13 cellular contexts compared by ENCODE assay signal in genomic region chr2:161954103-161954502, GRCh38.
A peak's percentile ranks its signal among the peaks of the same experiment; 100 is the strongest.
DNase-seq lines count a peak whose midpoint lies in the region; ATAC-seq and TF ChIP-seq lines count a peak whose summit lies in the region.
"Had no signal": no experiment of that assay in that cellular context is flagged by ENCODE, and none has a peak within 500 bp of the region (broad histone marks: within the 10 kb centered on the region; RNA-seq: fewer than 3 reads in every experiment).

No MANE protein-coding gene starts in this region.

- H3K27ac Mint-ChIP-seq in activated CD4-positive, alpha-beta T cell treated with anti-CD3 and anti-CD28 coated beads for 36 hours: peak overlapping the region; percentile 89
- H3K27ac Mint-ChIP-seq in activated CD8-positive, alpha-beta T cell treated with anti-CD3 and anti-CD28 coated beads for 36 hours: peak overlapping the region; percentile 88
- H3K27ac Mint-ChIP-seq in stimulated activated naive B cell treated with anti-CD40 and anti-IgM and Interleukin-4, amounts not matched to agents 10 μg/mL and 1 μg/mL and 100 μg/mL, for 72 hours: no peak overlapping the region

- H3K27me3 Mint-ChIP-seq in activated CD4-positive, alpha-beta T cell treated with anti-CD3 and anti-CD28 coated beads for 36 hours: no peaks in the 10 kb centered on the region
- no peaks in the 10 kb centered on the region for H3K27me3 Mint-ChIP-seq in activated CD8-positive, alpha-beta T cell treated with anti-CD3 and anti-CD28 coated beads for 36 hours
- no peaks in the 10 kb centered on the region for H3K27me3 Mint-ChIP-seq in stimulated activated naive B cell treated with anti-CD40 and anti-IgM and Interleukin-4, amounts not matched to agents 10 μg/mL and 1 μg/mL and 100 μg/mL, for 72 hours

- H3K4me1 Mint-ChIP-seq in activated CD4-positive, alpha-beta T cell treated with anti-CD3 and anti-CD28 coated beads for 36 hours: peaks cover 54% of the 10 kb centered on the region
- peaks cover 64% of the 10 kb centered on the region for H3K4me1 Mint-ChIP-seq in activated CD8-positive, alpha-beta T cell treated with anti-CD3 and anti-CD28 coated beads for 36 hours (ENCODE audit: low read depth)
- no peaks in the 10 kb centered on the region for H3K4me1 Mint-ChIP-seq in stimulated activated naive B cell treated with anti-CD40 and anti-IgM and Interleukin-4, amounts not matched to agents 10 μg/mL and 1 μg/mL and 100 μg/mL, for 72 hours

- POLR2A ChIA-PET in activated CD4-positive, alpha-beta T cell treated with anti-CD3 and anti-CD28 coated beads for 36 hours (lab: Charles Lee): interaction anchor here (0.9 to 2.3 kb wide), 2 partner anchors 10 to 87 kb away, joined by 3 to 8 read pairs; no protein-coding TSS in a partner anchor
- POLR2A ChIA-PET in activated CD8-positive, alpha-beta T cell treated with anti-CD3 and anti-CD28 coated beads for 36 hours (lab: Charles Lee): interaction anchor here (1.1 to 4.9 kb wide), 9 partner anchors 10 to 646 kb away, joined by 3 to 39 read pairs (median 4); partner anchors contain the start of gene PSMD14

- no peaks in the 10 kb centered on the region for H3K9me3 Mint-ChIP-seq in activated CD4-positive, alpha-beta T cell treated with anti-CD3 and anti-CD28 coated beads for 36 hours (ENCODE audit: low read depth)
- no peaks in the 10 kb centered on the region for H3K9me3 Mint-ChIP-seq in activated CD8-positive, alpha-beta T cell treated with anti-CD3 and anti-CD28 coated beads for 36 hours
- H3K9me3 Mint-ChIP-seq in stimulated activated naive B cell treated with anti-CD40 and anti-IgM and Interleukin-4, amounts not matched to agents 10 μg/mL and 1 μg/mL and 100 μg/mL, for 72 hours: no peaks in the 10 kb centered on the region

- H3K36me3 Mint-ChIP-seq in activated CD4-positive, alpha-beta T cell treated with anti-CD3 and anti-CD28 coated beads for 36 hours (ENCODE audit: low read depth): no peaks in the 10 kb centered on the region
- H3K36me3 Mint-ChIP-seq in activated CD8-positive, alpha-beta T cell treated with anti-CD3 and anti-CD28 coated beads for 36 hours (ENCODE audit: low read depth): peaks cover 13% of the 10 kb centered on the region
- H3K36me3 Mint-ChIP-seq in stimulated activated naive B cell treated with anti-CD40 and anti-IgM and Interleukin-4, amounts not matched to agents 10 μg/mL and 1 μg/mL and 100 μg/mL, for 72 hours: no peaks in the 10 kb centered on the region

- H3K4me3 ChIP-seq in Jurkat, Clone E6-1 (ENCODE audit: low read length): no peak overlapping the region
- H3K4me3 ChIP-seq: cardiac muscle cell had no signal

- CTCF ChIA-PET in activated CD4-positive, alpha-beta T cell treated with anti-CD3 and anti-CD28 coated beads for 36 hours (lab: Charles Lee): interaction anchor here (0.8 to 2.8 kb wide), 10 partner anchors 8 to 368 kb away, joined by 3 to 14 read pairs (median 4); no protein-coding TSS in a partner anchor
- CTCF ChIA-PET in activated CD8-positive, alpha-beta T cell treated with anti-CD3 and anti-CD28 coated beads for 36 hours (lab: Charles Lee): interaction anchor here (0.9 to 3.2 kb wide), 9 partner anchors 8 to 368 kb away, joined by 3 to 19 read pairs (median 5); no protein-coding TSS in a partner anchor

- no peak for DNase-seq in activated CD4-positive, alpha-beta T cell treated with anti-CD3 and anti-CD28 coated beads for 36 hours
- no peak for DNase-seq in activated CD4-positive, alpha-beta T cell treated with anti-CD3 and anti-CD28 coated beads for 4 hours
- peak; percentile 86 for DNase-seq in Jurkat, Clone E6-1 (ENCODE audit: low read depth, low spot score)
- DNase-seq in activated CD8-positive, alpha-beta T cell treated with anti-CD3 and anti-CD28 coated beads for 36 hours: peak; percentile 35
- DNase-seq in myocyte (ENCODE audit: low read depth): peak; percentile 72
- DNase-seq in stimulated activated naive B cell treated with anti-CD40 and anti-IgM and Interleukin-4, amounts not matched to agents 10 μg/mL and 1 μg/mL and 100 μg/mL, for 72 hours: no peak
- no peak for DNase-seq in NCI-H2107 (lab: John Stamatoyannopoulos, UW)
- DNase-seq: mammary epithelial cell, NCI-H2081, T1000 had no signal

- H3K4me3 Mint-ChIP-seq in activated CD4-positive, alpha-beta T cell treated with anti-CD3 and anti-CD28 coated beads for 36 hours: no peak overlapping the region
- H3K4me3 Mint-ChIP-seq in activated CD8-positive, alpha-beta T cell treated with anti-CD3 and anti-CD28 coated beads for 36 hours: peak overlapping the region; percentile 1
- no peak overlapping the region for H3K4me3 Mint-ChIP-seq in stimulated activated naive B cell treated with anti-CD40 and anti-IgM and Interleukin-4, amounts not matched to agents 10 μg/mL and 1 μg/mL and 100 μg/mL, for 72 hours

- intact Hi-C loops in activated CD4-positive, alpha-beta T cell treated with anti-CD3 and anti-CD28 coated beads for 36 hours (cut with DNase I, micrococcal nuclease): loop anchor here (5.0 to 10.0 kb wide), 6 partner anchors 58 to 789 kb away; partner anchors contain the start of genes DPP4 (in 1 of the 2), IFIH1 (in 1 of the 2) and TANK (in 1 of the 2)
- intact Hi-C loops in activated CD8-positive, alpha-beta T cell treated with anti-CD3 and anti-CD28 coated beads for 36 hours (cut with micrococcal nuclease): loop anchor here (5.0 to 10.0 kb wide), 3 partner anchors 103 to 789 kb away; partner anchors contain the start of gene TANK

- no peak for TF ChIP-seq CTCF in activated CD8-positive, alpha-beta T cell treated with anti-CD3 and anti-CD28 coated beads for 36 hours (IDR thresholded peaks at IDR 0.05)

- peak; percentile 15 for ATAC-seq in activated CD4-positive, alpha-beta T cell treated with anti-CD3 and anti-CD28 coated beads for 36 hours
- peak; percentile 25 for ATAC-seq in activated CD8-positive, alpha-beta T cell treated with anti-CD3 and anti-CD28 coated beads for 36 hours
- no peak for ATAC-seq in stimulated activated naive B cell treated with anti-CD40 and anti-IgM and Interleukin-4, amounts not matched to agents 10 μg/mL and 1 μg/mL and 100 μg/mL, for 72 hours (replicated peaks)
- ATAC-seq in HG02852 (IDR thresholded peaks at IDR 0.05; ENCODE audit: unreplicated experiment): no peak
- ATAC-seq: esophagus mucosa had no signal

Comparison
In these comparisons a context has a peak if more than half of its experiments do, and no peak if none do; other contexts are left out.
1. ATAC-seq: peak in activated CD4-positive, alpha-beta T cell treated with anti-CD3 and anti-CD28 coated beads for 36 hours (single experiment) and activated CD8-positive, alpha-beta T cell treated with anti-CD3 and anti-CD28 coated beads for 36 hours (single experiment); none in stimulated activated naive B cell treated with anti-CD40 and anti-IgM and Interleukin-4, amounts not matched to agents 10 μg/mL and 1 μg/mL and 100 μg/mL, for 72 hours (0 of 2) and HG02852 (single experiment).
2. DNase-seq: peak in Jurkat, Clone E6-1 (single experiment), activated CD8-positive, alpha-beta T cell treated with anti-CD3 and anti-CD28 coated beads for 36 hours (single experiment) and myocyte (single experiment); none in activated CD4-positive, alpha-beta T cell treated with anti-CD3 and anti-CD28 coated beads for 36 hours (single experiment), activated CD4-positive, alpha-beta T cell treated with anti-CD3 and anti-CD28 coated beads for 4 hours (0 of 2), stimulated activated naive B cell treated with anti-CD40 and anti-IgM and Interleukin-4, amounts not matched to agents 10 μg/mL and 1 μg/mL and 100 μg/mL, for 72 hours (single experiment) and NCI-H2107 (single experiment).